Comparison of ENCODE assay signal across 1 cellular context in genomic region chr17:77092025-77092424, GRCh38.
TF ChIP-seq lines count a peak whose summit lies in the region.

No MANE protein-coding gene starts in this region.

TF ChIP-seq in GM23338, 12 proteins besides CTCF, POLR2A, EP300 and RAD21:
- TF ChIP-seq ZNF462 (CRISPR knock-in tag; IDR thresholded peaks at IDR 0.05): no peak
- TF ChIP-seq POLR2AphosphoS5 (IDR thresholded peaks at IDR 0.05; ENCODE audit: low read depth): no peak
- no peak for TF ChIP-seq ZNF331 (CRISPR knock-in tag; IDR thresholded peaks at IDR 0.05; ENCODE audit: low read depth)
- no peak for TF ChIP-seq ZNF114 (CRISPR knock-in tag; IDR thresholded peaks at IDR 0.05)
